In genomic region chr10:73591935-73592699, GRCh38 we compare ENCODE assay signal across 9 cellular contexts. TPM values are rescaled to one million over a fixed set of nuclear protein-coding genes. Genes with fewer than 3 reads are reported as not detected.
DNase-seq lines count a peak whose midpoint lies in the region; ATAC-seq and TF ChIP-seq lines count a peak whose summit lies in the region.
"Had no signal": no experiment of that assay in that cellular context is flagged by ENCODE, and none has a peak within 500 bp of the region (broad histone marks: within the 10 kb centered on the region; RNA-seq: fewer than 3 reads in every experiment).

No MANE protein-coding gene starts in this region.

- H3K4me1 Mint-ChIP-seq in effector memory CD8-positive, alpha-beta T cell (ENCODE audit: low read depth in 2 of 2): peaks cover 10 to 18% of the 10 kb centered on the region in 2 donors
- H3K4me1 Mint-ChIP-seq in memory B cell: peaks cover 8% of the 10 kb centered on the region

- in situ Hi-C loops in Caki2 (cut with HindIII; ENCODE audit: low pct_unique_long_range_greater_than_20kb, low sequenced_read_pairs) (no loop called here), SK-MEL-5 (cut with HindIII; ENCODE audit: low pct_unique_long_range_greater_than_20kb, low sequenced_read_pairs) (no loop called here)

- no peaks in the 10 kb centered on the region for H3K27me3 ChIP-seq in tibial artery

- no peaks in the 10 kb centered on the region for H3K36me3 Mint-ChIP-seq in effector memory CD8-positive, alpha-beta T cell (ENCODE audit: insufficient read depth)
- H3K36me3 Mint-ChIP-seq in memory B cell: no peaks in the 10 kb centered on the region

- peak overlapping the region; percentile 55 to 88 for H3K27ac Mint-ChIP-seq in effector memory CD8-positive, alpha-beta T cell
- no peak overlapping the region for H3K27ac Mint-ChIP-seq in memory B cell

- H3K4me1 ChIP-seq in tibial artery: peaks cover 0 to 27% (median 18%) of the 10 kb centered on the region in 4 donors

- peak; percentile 69 for DNase-seq in Caki2 (ENCODE audit: low read depth)
- DNase-seq in HT-29 (ENCODE audit: low spot score): peak; percentile 90
- DNase-seq in SK-MEL-5 (ENCODE audit: low read depth, low spot score): peak; percentile 89
- DNase-seq in effector memory CD8-positive, alpha-beta T cell: no peak
- peak in 1 of 2 donors; percentile 4 for DNase-seq in memory B cell (ENCODE audit: low spot score in 2 of 2)
- peak; percentile 62 to 75 for DNase-seq in tibial artery
- DNase-seq in omental fat pad (ENCODE audit: low spot score): no peak

- H3K4me3 Mint-ChIP-seq in effector memory CD8-positive, alpha-beta T cell: peak overlapping the region; percentile 60 to 66
- H3K4me3 Mint-ChIP-seq in memory B cell: peak overlapping the region; percentile 2

- no peaks in the 10 kb centered on the region for H3K36me3 ChIP-seq in tibial artery

- no peak overlapping the region for H3K4me3 ChIP-seq in tibial artery

- H3K27ac ChIP-seq in tibial artery: peak overlapping the region; percentile 29 to 49

- intact Hi-C loops in tibial artery (cut with DNase I; ENCODE audit: low total_unique reads): no loop called here

- no peaks in the 10 kb centered on the region for H3K9me3 Mint-ChIP-seq in effector memory CD8-positive, alpha-beta T cell
- H3K9me3 Mint-ChIP-seq in memory B cell: no peaks in the 10 kb centered on the region

- TF ChIP-seq CTCF in tibial artery (IDR thresholded peaks at IDR 0.05) (no peak), omental fat pad (IDR thresholded peaks at IDR 0.05) (no peak)

- peak; percentile 48 for ATAC-seq in effector memory CD8-positive, alpha-beta T cell (replicated peaks)
- ATAC-seq in memory B cell (ENCODE audit: low read depth) (peak; percentile 81), omental fat pad (ENCODE audit: low FRiP score) (no peak), HG02759 (IDR thresholded peaks at IDR 0.05; ENCODE audit: unreplicated experiment) (no peak)

- no peaks in the 10 kb centered on the region for H3K9me3 ChIP-seq in tibial artery

- no peaks in the 10 kb centered on the region for H3K27me3 Mint-ChIP-seq in effector memory CD8-positive, alpha-beta T cell
- H3K27me3 Mint-ChIP-seq in memory B cell: no peaks in the 10 kb centered on the region

RNA-seq across cellular contexts. Expression of gene USP54, which starts 1.0 kb away (rescaled TPM):
- 15.0 and 17.3 TPM in 2 replicates for total RNA-seq in Caki2 (2014; rRNA removed; shearing (Covaris generic); ENCODE audit: low replicate concordance)
- total RNA-seq in HT-29 (2014; rRNA removed; shearing (Covaris generic)): 43.7 and 44.6 TPM in 2 replicates
- total RNA-seq in SK-MEL-5 (2014; rRNA removed; shearing (Covaris generic)): 112 and 113 TPM in 2 replicates
- polyA plus RNA-seq in SK-MEL-5 (2015; cell fraction: cytosol; rRNA removed): 46.2 and 69.4 TPM in 2 replicates
- polyA plus RNA-seq in SK-MEL-5 (2015; cell fraction: nucleus; rRNA removed): 169 and 224 TPM in 2 replicates
- 10 to 100 TPM in 3 of 4 donors, 1 to 10 TPM in 1; 9.2 to 28.1 (median 20.2) TPM for total RNA-seq in omental fat pad

RNA-seq across cellular contexts. Expression of gene MYOZ1, which starts 49.2 kb away (rescaled TPM):
- not detected in 2 replicates for total RNA-seq in Caki2 (2014; rRNA removed; shearing (Covaris generic); ENCODE audit: low replicate concordance)
- total RNA-seq in HT-29 (2014; rRNA removed; shearing (Covaris generic)): not detected in 2 replicates
- 0.21 TPM in 1 of 2 replicates, not detected in the other for total RNA-seq in SK-MEL-5 (2014; rRNA removed; shearing (Covaris generic))
- polyA plus RNA-seq in SK-MEL-5 (2015; cell fraction: cytosol; rRNA removed): not detected in 2 replicates
- polyA plus RNA-seq in SK-MEL-5 (2015; cell fraction: nucleus; rRNA removed): not detected in 2 replicates
- 1 to 10 TPM in 2 of 4 donors, under 1 TPM in 1, not detected in 1; 0.82 to 1.9 (median 1.6) TPM for total RNA-seq in omental fat pad
- total RNA-seq: lung microvascular endothelial cell had no signal

Comparison
In these comparisons a context has a peak if more than half of its experiments do, and no peak if none do; other contexts are left out.
1. DNase-seq: peak in Caki2 (single experiment), HT-29 (single experiment), SK-MEL-5 (single experiment) and tibial artery (2 of 2); none in effector memory CD8-positive, alpha-beta T cell (0 of 3) and omental fat pad (single experiment).
2. ATAC-seq: peak in effector memory CD8-positive, alpha-beta T cell (single experiment) and memory B cell (single experiment); none in omental fat pad (single experiment) and HG02759 (single experiment).